In the genomic region with DNA sequence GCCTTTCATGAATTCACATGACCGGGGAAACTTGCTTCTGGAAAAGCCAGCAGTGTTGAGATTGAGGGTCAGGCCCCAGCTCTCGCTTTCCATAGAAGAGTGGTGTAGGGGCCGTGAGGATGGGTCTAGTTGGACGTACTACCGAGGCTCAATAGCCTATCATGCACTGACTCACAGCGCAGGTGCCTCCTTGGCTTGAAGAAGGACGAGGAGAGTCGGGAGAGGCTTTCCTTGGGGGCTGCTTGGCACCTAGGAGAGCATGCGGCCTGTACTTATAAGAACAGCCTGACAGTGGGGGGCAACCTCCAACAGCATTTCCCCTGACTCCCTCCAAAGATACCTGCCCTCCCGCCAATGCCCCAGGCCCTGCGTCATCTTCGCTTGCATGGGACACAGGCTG, we compare ENCODE assay signal across 26 cellular contexts. TPM values are rescaled to one million over a fixed set of nuclear protein-coding genes. Genes with fewer than 3 reads are reported as not detected.
DNase-seq lines count a peak whose midpoint lies in the region; ATAC-seq, FAIRE-seq and TF ChIP-seq lines count a peak whose summit lies in the region.
"Had no signal": no experiment of that assay in that cellular context is flagged by ENCODE, and none has a peak within 500 bp of the region (broad histone marks: within the 10 kb centered on the region; RNA-seq: fewer than 3 reads in every experiment).

No MANE protein-coding gene starts in this region.

- DNase-seq in endodermal cell: peak; percentile 34
- peak; percentile 69 for DNase-seq in mesenteric fat pad (ENCODE audit: low spot score)
- peak; percentile 33 for DNase-seq in sciatic nerve (ENCODE audit: low spot score)
- peak; percentile 25 for DNase-seq in upper lobe of right lung
- no peak for DNase-seq in frontal cortex (ENCODE audit: low spot score in 2 of 2)
- no peak for DNase-seq in KBM-7
- DNase-seq in foreskin melanocyte: no peak
- DNase-seq: 8988T; ACHN; AML-193; BE2C; CD4-positive, alpha-beta T cell; CD8-positive, alpha-beta memory T cell; DMS 273 treated with DMSO at 0.1 percent for 48 hours; DMS79; EL; GDM1; GOT3; HFFc6 had no signal

- no peak overlapping the region for H3K27ac Mint-ChIP-seq in endodermal cell
- H3K27ac Mint-ChIP-seq: CD14-positive monocyte; CD4-positive, alpha-beta T cell; CD8-positive, alpha-beta memory T cell; HFFc6 had no signal

- ATAC-seq in sciatic nerve (no peak), upper lobe of right lung (no peak)
- ATAC-seq: A549, GM12878 had no signal

- H3K4me1 ChIP-seq in endodermal cell (ENCODE audit: control insufficient read depth, insufficient read depth, low read length) (peaks cover 7% of the 10 kb centered on the region), upper lobe of right lung (no peaks in the 10 kb centered on the region)
- H3K4me1 ChIP-seq: BE2C, HAP-1 had no signal

- H3K9me3 ChIP-seq in endodermal cell (ENCODE audit: control insufficient read depth, low read length) (peaks cover 6% of the 10 kb centered on the region), upper lobe of right lung (no peaks in the 10 kb centered on the region)
- H3K9me3 ChIP-seq: BE2C, HAP-1 had no signal

- H3K4me3 ChIP-seq in endodermal cell (ENCODE audit: low read length): no peak overlapping the region
- no peak overlapping the region for H3K4me3 ChIP-seq in upper lobe of right lung
- H3K4me3 ChIP-seq: A549; BLaER1 treated with 17β-estradiol and CSF1 and Interleukin-3, amounts not matched to agents 10 nM and 100 nM; GM12878; HAP-1 had no signal

- TF ChIP-seq CTCF in endodermal cell (conservative IDR thresholded peaks at IDR 0.05) (no peak), upper lobe of right lung (IDR thresholded peaks at IDR 0.05) (no peak)

- peaks cover 21% of the 10 kb centered on the region for H3K4me1 Mint-ChIP-seq in endodermal cell
- H3K4me1 Mint-ChIP-seq: CD14-positive monocyte; CD8-positive, alpha-beta memory T cell had no signal

- no peak overlapping the region for H3K4me3 Mint-ChIP-seq in endodermal cell
- H3K4me3 Mint-ChIP-seq: CD14-positive monocyte; CD4-positive, alpha-beta T cell; CD8-positive, alpha-beta memory T cell; HFFc6 had no signal

- H3K9me3 Mint-ChIP-seq in endodermal cell: peaks cover 8% of the 10 kb centered on the region
- H3K9me3 Mint-ChIP-seq: CD4-positive, alpha-beta T cell had no signal

- H3K36me3 ChIP-seq in endodermal cell (ENCODE audit: control insufficient read depth, insufficient read depth, low read length): no peaks in the 10 kb centered on the region
- H3K36me3 ChIP-seq in upper lobe of right lung: no peaks in the 10 kb centered on the region
- H3K36me3 ChIP-seq: BE2C; BLaER1 treated with 17β-estradiol and CSF1 and Interleukin-3, amounts not matched to agents 10 nM and 100 nM had no signal

- H3K36me3 Mint-ChIP-seq in endodermal cell (ENCODE audit: low read depth): peaks cover 7% of the 10 kb centered on the region
- H3K36me3 Mint-ChIP-seq: CD14-positive monocyte; CD8-positive, alpha-beta memory T cell had no signal

- H3K27me3 ChIP-seq in endodermal cell (ENCODE audit: control insufficient read depth, insufficient read depth, low read length, poor library complexity, severe bottlenecking) (peaks cover 35% of the 10 kb centered on the region), upper lobe of right lung (no peaks in the 10 kb centered on the region)
- H3K27me3 ChIP-seq: BE2C; BLaER1 treated with 17β-estradiol and CSF1 and Interleukin-3, amounts not matched to agents 10 nM and 100 nM had no signal

- intact Hi-C loops in sciatic nerve (cut with DNase I) (no loop called here), upper lobe of right lung (cut with DNase I) (no loop called here)

- H3K27me3 Mint-ChIP-seq in endodermal cell (ENCODE audit: insufficient read depth): peaks cover 97% of the 10 kb centered on the region

- no peak for FAIRE-seq in frontal cortex (lab: Jason Lieb, UNC)
- FAIRE-seq: A549, D721Med, GM12878, H54 had no signal

- 95 to 98% methylated on average over 7 to 12 of the region's 12 CpGs for WGBS in endodermal cell (ENCODE audit: insufficient coverage in 1 of 2, insufficient read length in 1 of 2), 2 experiments

- H3K27ac ChIP-seq in endodermal cell (ENCODE audit: low read depth, low read length) (no peak overlapping the region), upper lobe of right lung (no peak overlapping the region)
- H3K27ac ChIP-seq: A549; BLaER1 treated with 17β-estradiol and CSF1 and Interleukin-3, amounts not matched to agents 10 nM and 100 nM had no signal

- H3K9ac ChIP-seq in endodermal cell (ENCODE audit: extremely low read depth, low read length, poor library complexity, severe bottlenecking): no peak overlapping the region
- H3K9ac ChIP-seq: BLaER1 treated with 17β-estradiol and CSF1 and Interleukin-3, amounts not matched to agents 10 nM and 100 nM had no signal

- in situ Hi-C loops in KBM-7 (cut with MboI; ENCODE audit: low pct_unique_long_range_greater_than_20kb, low sequenced_read_pairs): no loop called here

RNA-seq across cellular contexts. Expression of a gene that starts 37.6 kb away (rescaled TPM):
- total RNA-seq in endodermal cell (1 to 10 TPM; 6.5 to 7.7 TPM), mesenteric fat pad (3.9 TPM), sciatic nerve (4.8 TPM), upper lobe of right lung (7.7 TPM), frontal cortex (22.0 TPM)
- 49.2 TPM for polyA plus RNA-seq in endodermal cell (2013, experiment 1 of 2)
- 43.8 TPM for polyA plus RNA-seq in endodermal cell (2013, experiment 2 of 2)
- total RNA-seq: CD4-positive, alpha-beta T cell; GM12878; HFFc6 had no signal
- polyA plus RNA-seq: CD14-positive monocyte; CD8-positive, alpha-beta memory T cell had no signal

Comparison
In these comparisons a context has a peak if more than half of its experiments do, and no peak if none do; other contexts are left out.
1. DNase-seq: peak in endodermal cell (single experiment), mesenteric fat pad (single experiment), sciatic nerve (single experiment) and upper lobe of right lung (single experiment); none in frontal cortex (0 of 2), KBM-7 (single experiment) and foreskin melanocyte (single experiment).